In the genomic region with DNA sequence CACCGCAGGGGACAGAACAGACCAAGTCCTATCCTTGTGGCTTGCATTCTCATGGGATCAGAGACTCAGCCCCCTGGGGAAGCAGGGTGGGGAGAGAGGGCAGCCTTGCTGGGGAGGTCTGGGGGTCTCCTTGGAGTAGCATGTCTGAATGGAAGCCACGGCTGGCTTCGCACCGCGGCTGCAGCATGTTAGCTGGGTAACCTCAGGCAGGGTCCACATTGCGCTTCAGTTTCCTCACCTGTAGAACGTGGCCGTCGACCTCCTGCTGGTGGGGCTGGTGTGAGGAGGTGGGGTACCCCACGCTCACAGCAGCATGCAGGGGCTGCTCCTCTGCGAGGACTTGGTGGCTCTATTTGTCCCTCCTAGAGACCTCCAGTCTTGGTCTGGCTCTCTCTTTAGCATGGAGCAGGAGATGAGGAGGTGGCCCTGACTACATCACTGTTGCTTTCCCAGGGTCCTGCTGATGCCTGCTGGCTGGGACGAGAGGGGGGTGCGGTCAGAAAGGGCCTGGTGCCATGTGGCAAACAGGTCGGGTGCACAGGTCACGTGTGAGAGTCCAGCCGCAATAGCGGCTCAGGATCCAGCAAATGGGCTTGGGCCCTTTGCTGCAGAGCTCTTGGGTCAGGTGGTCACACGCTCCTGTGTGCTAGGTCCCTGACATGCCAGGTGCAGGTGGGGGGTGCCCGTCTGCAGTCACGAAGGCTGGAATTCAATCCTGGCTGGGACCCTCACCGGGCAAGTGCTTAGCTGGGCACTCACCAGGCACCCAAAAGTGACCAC, we compare ENCODE assay signal across 1 cellular context.
TF ChIP-seq lines count a peak whose summit lies in the region.

No MANE protein-coding gene starts in this region.

TF ChIP-seq in HCT116, 20 proteins besides CTCF, POLR2A, EP300 and RAD21 (continued from another document):
- TF ChIP-seq, protein P1, sequence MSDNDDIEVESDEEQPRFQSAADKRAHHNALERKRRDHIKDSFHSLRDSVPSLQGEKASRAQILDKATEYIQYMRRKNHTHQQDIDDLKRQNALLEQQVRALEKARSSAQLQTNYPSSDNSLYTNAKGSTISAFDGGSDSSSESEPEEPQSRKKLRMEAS (IDR thresholded peaks at IDR 0.05) = no peak
- TF ChIP-seq JUND (IDR thresholded peaks at IDR 0.05) = no peak
